1 cellular context compared by ENCODE assay signal in the genomic region with DNA sequence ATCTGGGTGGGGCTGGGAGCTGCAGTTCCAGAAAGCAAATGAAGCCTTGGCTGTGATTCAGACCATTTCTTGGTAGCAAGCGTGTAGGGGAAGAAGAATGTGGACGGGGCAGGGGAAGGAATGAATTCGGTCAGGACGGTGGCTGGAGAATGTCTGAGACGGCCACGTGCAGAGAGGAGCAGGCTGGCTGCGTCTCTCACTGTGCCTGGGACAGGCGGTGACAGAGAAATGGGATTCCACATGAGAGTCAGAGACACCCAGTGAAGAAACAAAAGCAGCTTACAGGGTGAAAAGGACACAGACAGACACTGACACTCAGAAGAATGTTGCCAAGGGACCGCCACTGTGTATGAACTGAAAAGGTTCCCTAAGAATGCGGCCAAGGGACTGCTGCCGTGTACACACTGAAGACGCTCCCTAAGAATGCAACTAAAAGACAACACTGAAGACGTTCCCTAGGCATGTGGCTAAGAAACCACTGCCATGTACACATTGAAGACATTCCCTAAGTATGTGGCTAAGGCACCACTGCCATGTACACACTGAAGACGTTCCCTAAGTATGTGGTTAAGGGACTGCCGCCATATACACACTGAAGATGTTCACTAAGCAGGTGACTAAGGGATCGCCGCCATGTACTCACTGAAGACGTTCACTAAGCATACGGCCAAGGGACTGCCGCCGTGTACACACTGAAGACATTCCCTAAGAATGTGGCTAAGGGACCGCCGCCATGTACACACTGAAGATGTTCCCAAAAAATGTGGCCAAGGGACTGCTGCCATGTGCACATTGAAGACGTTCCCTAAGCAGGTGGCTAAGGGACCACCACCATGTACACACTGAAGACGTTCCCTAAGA.
TF ChIP-seq lines count a peak whose summit lies in the region.

No MANE protein-coding gene starts in this region.

TF ChIP-seq in K562, 482 proteins besides CTCF, POLR2A, EP300 and RAD21 (continued from another document and continues in another):
- TF ChIP-seq TCF3 (CRISPR knock-in tag; IDR thresholded peaks at IDR 0.05) = no peak
- TF ChIP-seq, protein P1, sequence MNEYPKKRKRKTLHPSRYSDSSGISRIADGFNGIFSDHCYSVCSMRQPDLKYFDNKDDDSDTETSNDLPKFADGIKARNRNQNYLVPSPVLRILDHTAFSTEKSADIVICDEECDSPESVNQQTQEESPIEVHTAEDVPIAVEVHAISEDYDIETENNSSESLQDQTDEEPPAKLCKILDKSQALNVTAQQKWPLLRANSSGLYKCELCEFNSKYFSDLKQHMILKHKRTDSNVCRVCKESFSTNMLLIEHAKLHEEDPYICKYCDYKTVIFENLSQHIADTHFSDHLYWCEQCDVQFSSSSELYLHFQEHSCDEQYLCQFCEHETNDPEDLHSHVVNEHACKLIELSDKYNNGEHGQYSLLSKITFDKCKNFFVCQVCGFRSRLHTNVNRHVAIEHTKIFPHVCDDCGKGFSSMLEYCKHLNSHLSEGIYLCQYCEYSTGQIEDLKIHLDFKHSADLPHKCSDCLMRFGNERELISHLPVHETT (CRISPR knock-in tag; conservative IDR thresholded peaks at IDR 0.05 in 1 of 2, IDR thresholded peaks at IDR 0.05 in 1 of 2) = no peak
- TF ChIP-seq POLR2AphosphoS5 (IDR thresholded peaks at IDR 0.05; ENCODE audit: control insufficient read depth, insufficient read depth, low read depth, low read length) = no peak
- no peak for TF ChIP-seq NR4A1 (CRISPR knock-in tag; IDR thresholded peaks at IDR 0.05)
- TF ChIP-seq NR4A1 (tag; IDR thresholded peaks at IDR 0.05) = no peak
- no peak for TF ChIP-seq SREBF1 (IDR thresholded peaks at IDR 0.05; ENCODE audit: borderline replicate concordance, low read depth, low read length)
- TF ChIP-seq, protein P2, sequence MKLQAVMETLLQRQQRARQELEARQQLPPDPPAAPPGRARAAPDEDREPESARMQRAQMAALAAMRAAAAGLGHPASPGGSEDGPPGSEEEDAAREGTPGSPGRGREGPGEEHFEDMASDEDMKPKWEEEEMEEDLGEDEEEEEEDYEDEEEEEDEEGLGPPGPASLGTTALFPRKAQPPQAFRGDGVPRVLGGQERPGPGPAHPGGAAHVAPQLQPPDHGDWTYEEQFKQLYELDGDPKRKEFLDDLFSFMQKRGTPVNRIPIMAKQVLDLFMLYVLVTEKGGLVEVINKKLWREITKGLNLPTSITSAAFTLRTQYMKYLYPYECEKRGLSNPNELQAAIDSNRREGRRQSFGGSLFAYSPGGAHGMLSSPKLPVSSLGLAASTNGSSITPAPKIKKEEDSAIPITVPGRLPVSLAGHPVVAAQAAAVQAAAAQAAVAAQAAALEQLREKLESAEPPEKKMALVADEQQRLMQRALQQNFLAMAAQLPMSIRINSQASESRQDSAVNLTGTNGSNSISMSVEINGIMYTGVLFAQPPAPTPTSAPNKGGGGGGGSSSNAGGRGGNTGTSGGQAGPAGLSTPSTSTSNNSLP (IDR thresholded peaks at IDR 0.05; ENCODE audit: borderline replicate concordance, low read depth, low read length) = no peak
- TF ChIP-seq, protein P3, sequence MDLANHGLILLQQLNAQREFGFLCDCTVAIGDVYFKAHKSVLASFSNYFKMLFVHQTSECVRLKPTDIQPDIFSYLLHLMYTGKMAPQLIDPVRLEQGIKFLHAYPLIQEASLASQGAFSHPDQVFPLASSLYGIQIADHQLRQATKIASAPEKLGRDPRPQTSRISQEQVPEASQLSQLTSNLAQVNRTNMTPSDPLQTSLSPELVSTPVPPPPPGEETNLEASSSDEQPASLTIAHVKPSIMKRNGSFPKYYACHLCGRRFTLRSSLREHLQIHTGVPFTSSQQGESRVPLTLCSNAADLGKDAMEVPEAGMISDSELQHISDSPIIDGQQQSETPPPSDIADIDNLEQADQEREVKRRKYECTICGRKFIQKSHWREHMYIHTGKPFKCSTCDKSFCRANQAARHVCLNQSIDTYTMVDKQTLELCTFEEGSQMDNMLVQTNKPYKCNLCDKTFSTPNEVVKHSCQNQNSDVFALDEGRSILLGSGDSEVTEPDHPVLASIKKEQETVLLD (IDR thresholded peaks at IDR 0.05) = no peak
- no peak for TF ChIP-seq ZNF445 (CRISPR knock-in tag; IDR thresholded peaks at IDR 0.05; ENCODE audit: low read depth)
- no peak for TF ChIP-seq PHB2 (IDR thresholded peaks at IDR 0.05; ENCODE audit: low read depth)
- TF ChIP-seq, protein P4, sequence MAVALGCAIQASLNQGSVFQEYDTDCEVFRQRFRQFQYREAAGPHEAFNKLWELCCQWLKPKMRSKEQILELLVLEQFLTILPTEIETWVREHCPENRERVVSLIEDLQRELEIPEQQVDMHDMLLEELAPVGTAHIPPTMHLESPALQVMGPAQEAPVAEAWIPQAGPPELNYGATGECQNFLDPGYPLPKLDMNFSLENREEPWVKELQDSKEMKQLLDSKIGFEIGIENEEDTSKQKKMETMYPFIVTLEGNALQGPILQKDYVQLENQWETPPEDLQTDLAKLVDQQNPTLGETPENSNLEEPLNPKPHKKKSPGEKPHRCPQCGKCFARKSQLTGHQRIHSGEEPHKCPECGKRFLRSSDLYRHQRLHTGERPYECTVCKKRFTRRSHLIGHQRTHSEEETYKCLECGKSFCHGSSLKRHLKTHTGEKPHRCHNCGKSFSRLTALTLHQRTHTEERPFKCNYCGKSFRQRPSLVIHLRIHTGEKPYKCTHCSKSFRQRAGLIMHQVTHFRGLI (CRISPR knock-in tag; IDR thresholded peaks at IDR 0.05) = no peak
- no peak for TF ChIP-seq ZNF324 (CRISPR knock-in tag; IDR thresholded peaks at IDR 0.05)
- no peak for TF ChIP-seq ZNF384 (IDR thresholded peaks at IDR 0.05; ENCODE audit: low read depth, low read length)
- TF ChIP-seq, protein P5, sequence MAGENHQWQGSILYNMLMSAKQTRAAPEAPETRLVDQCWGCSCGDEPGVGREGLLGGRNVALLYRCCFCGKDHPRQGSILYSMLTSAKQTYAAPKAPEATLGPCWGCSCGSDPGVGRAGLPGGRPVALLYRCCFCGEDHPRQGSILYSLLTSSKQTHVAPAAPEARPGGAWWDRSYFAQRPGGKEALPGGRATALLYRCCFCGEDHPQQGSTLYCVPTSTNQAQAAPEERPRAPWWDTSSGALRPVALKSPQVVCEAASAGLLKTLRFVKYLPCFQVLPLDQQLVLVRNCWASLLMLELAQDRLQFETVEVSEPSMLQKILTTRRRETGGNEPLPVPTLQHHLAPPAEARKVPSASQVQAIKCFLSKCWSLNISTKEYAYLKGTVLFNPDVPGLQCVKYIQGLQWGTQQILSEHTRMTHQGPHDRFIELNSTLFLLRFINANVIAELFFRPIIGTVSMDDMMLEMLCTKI (IDR thresholded peaks at IDR 0.05; ENCODE audit: partially characterized antibody) = no peak
- peak; percentile 7; the same call in 1 of the 2 replicates for TF ChIP-seq PHF8 (IDR thresholded peaks at IDR 0.05; ENCODE audit: borderline replicate concordance, low read length)
- no peak for TF ChIP-seq HNRNPK (IDR thresholded peaks at IDR 0.05; ENCODE audit: low read depth, low read length, poor library complexity, severe bottlenecking)
- no peak for TF ChIP-seq IRF2 (CRISPR knock-in tag; IDR thresholded peaks at IDR 0.05)
- no peak for TF ChIP-seq SNIP1 (IDR thresholded peaks at IDR 0.05; ENCODE audit: low read depth)
- TF ChIP-seq, protein P6, sequence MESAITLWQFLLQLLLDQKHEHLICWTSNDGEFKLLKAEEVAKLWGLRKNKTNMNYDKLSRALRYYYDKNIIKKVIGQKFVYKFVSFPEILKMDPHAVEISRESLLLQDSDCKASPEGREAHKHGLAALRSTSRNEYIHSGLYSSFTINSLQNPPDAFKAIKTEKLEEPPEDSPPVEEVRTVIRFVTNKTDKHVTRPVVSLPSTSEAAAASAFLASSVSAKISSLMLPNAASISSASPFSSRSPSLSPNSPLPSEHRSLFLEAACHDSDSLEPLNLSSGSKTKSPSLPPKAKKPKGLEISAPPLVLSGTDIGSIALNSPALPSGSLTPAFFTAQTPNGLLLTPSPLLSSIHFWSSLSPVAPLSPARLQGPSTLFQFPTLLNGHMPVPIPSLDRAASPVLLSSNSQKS (CRISPR knock-in tag; IDR thresholded peaks at IDR 0.05) = no peak
- no peak for TF ChIP-seq CXXC5 (CRISPR knock-in tag; IDR thresholded peaks at IDR 0.05)
- TF ChIP-seq, protein P7, sequence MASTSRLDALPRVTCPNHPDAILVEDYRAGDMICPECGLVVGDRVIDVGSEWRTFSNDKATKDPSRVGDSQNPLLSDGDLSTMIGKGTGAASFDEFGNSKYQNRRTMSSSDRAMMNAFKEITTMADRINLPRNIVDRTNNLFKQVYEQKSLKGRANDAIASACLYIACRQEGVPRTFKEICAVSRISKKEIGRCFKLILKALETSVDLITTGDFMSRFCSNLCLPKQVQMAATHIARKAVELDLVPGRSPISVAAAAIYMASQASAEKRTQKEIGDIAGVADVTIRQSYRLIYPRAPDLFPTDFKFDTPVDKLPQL (IDR thresholded peaks at IDR 0.05; ENCODE audit: extremely low read depth, insufficient read length) = no peak
- TF ChIP-seq, protein P8, sequence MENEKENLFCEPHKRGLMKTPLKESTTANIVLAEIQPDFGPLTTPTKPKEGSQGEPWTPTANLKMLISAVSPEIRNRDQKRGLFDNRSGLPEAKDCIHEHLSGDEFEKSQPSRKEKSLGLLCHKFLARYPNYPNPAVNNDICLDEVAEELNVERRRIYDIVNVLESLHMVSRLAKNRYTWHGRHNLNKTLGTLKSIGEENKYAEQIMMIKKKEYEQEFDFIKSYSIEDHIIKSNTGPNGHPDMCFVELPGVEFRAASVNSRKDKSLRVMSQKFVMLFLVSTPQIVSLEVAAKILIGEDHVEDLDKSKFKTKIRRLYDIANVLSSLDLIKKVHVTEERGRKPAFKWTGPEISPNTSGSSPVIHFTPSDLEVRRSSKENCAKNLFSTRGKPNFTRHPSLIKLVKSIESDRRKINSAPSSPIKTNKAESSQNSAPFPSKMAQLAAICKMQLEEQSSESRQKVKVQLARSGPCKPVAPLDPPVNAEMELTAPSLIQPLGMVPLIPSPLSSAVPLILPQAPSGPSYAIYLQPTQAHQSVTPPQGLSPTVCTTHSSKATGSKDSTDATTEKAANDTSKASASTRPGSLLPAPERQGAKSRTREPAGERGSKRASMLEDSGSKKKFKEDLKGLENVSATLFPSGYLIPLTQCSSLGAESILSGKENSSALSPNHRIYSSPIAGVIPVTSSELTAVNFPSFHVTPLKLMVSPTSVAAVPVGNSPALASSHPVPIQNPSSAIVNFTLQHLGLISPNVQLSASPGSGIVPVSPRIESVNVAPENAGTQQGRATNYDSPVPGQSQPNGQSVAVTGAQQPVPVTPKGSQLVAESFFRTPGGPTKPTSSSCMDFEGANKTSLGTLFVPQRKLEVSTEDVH (IDR thresholded peaks at IDR 0.05; ENCODE audit: low read depth, partially characterized antibody) = peak; percentile 21
- no peak for TF ChIP-seq TAL1 (IDR thresholded peaks at IDR 0.05)
- no peak for TF ChIP-seq ADNP (tag; IDR thresholded peaks at IDR 0.05)
- no peak for TF ChIP-seq CREBBP (IDR thresholded peaks at IDR 0.05; ENCODE audit: low read depth, low read length)
- no peak for TF ChIP-seq ZNF124 (CRISPR knock-in tag; IDR thresholded peaks at IDR 0.05)
- TF ChIP-seq TEAD1 (CRISPR knock-in tag; IDR thresholded peaks at IDR 0.05) = peak in 1 of 2 experiments; percentile 92; a peak in 2 of 4 replicates
- no peak for TF ChIP-seq FOXK1 (CRISPR knock-in tag; IDR thresholded peaks at IDR 0.05; ENCODE audit: borderline replicate concordance)
- TF ChIP-seq MTF1 (CRISPR knock-in tag; IDR thresholded peaks at IDR 0.05; ENCODE audit: borderline replicate concordance) = no peak
- peak; percentile 64 for TF ChIP-seq ZNF766 (CRISPR knock-in tag; conservative IDR thresholded peaks at IDR 0.05)
- no peak for TF ChIP-seq RBM34 (IDR thresholded peaks at IDR 0.05; ENCODE audit: borderline replicate concordance, insufficient read depth, low read length)
- TF ChIP-seq FOXJ2 (tag; IDR thresholded peaks at IDR 0.05) = peak; percentile 63
- TF ChIP-seq U2AF2 (optimal IDR thresholded peaks at IDR 0.05; ENCODE audit: low read depth, low read length) = no peak
- TF ChIP-seq GATAD2B (IDR thresholded peaks at IDR 0.05; ENCODE audit: borderline replicate concordance) = no peak
- no peak for TF ChIP-seq MCM3 (IDR thresholded peaks at IDR 0.05)
- 0 out of 2 replicates have a peak, but pooled peaks have one; percentile 6 for TF ChIP-seq NFE2 (IDR thresholded peaks at IDR 0.05; ENCODE audit: low read depth)
- 0 out of 2 replicates have a peak, but pooled peaks have one; percentile 75 for TF ChIP-seq FOXP1 (CRISPR knock-in tag; IDR thresholded peaks at IDR 0.05)
- no peak for TF ChIP-seq ZNF41 (CRISPR knock-in tag; conservative IDR thresholded peaks at IDR 0.05)
- TF ChIP-seq ZNF184 (CRISPR knock-in tag; IDR thresholded peaks at IDR 0.05) = no peak
- no peak for TF ChIP-seq NR1H2 (CRISPR knock-in tag; IDR thresholded peaks at IDR 0.05)
- no peak for TF ChIP-seq HDAC8 (tag; IDR thresholded peaks at IDR 0.05)
- no peak; the same call in 1 of the 2 replicates for TF ChIP-seq ZBED1 (IDR thresholded peaks at IDR 0.05)
- TF ChIP-seq ZNF212 (CRISPR knock-in tag; IDR thresholded peaks at IDR 0.05) = no peak
- TF ChIP-seq MIER1 (IDR thresholded peaks at IDR 0.05; ENCODE audit: low read depth) = no peak
- no peak for TF ChIP-seq PCBP1 (IDR thresholded peaks at IDR 0.05; ENCODE audit: low read depth, low read length, poor library complexity, severe bottlenecking)
- no peak for TF ChIP-seq ARHGAP35 (IDR thresholded peaks at IDR 0.05; ENCODE audit: partially characterized antibody)
- TF ChIP-seq KAT8 (IDR thresholded peaks at IDR 0.05; ENCODE audit: low read depth) = no peak
- TF ChIP-seq ZNF3 (CRISPR knock-in tag; IDR thresholded peaks at IDR 0.05) = no peak
- TF ChIP-seq, protein P9, sequence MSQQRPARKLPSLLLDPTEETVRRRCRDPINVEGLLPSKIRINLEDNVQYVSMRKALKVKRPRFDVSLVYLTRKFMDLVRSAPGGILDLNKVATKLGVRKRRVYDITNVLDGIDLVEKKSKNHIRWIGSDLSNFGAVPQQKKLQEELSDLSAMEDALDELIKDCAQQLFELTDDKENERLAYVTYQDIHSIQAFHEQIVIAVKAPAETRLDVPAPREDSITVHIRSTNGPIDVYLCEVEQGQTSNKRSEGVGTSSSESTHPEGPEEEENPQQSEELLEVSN (IDR thresholded peaks at IDR 0.05; ENCODE audit: borderline replicate concordance in 1 of 2, extremely low read depth in 1 of 2, insufficient read depth in 1 of 2, insufficient read length in 1 of 2, low read depth in 1 of 2, low read length in 1 of 2, poor library complexity in 1 of 2, severe bottlenecking in 1 of 2) = peak in 1 of 2 experiments; percentile 32
- TF ChIP-seq ZZZ3 (IDR thresholded peaks at IDR 0.05) = no peak
- no peak for TF ChIP-seq ZNF551 (CRISPR knock-in tag; IDR thresholded peaks at IDR 0.05)
- TF ChIP-seq MED1 (CRISPR knock-in tag; IDR thresholded peaks at IDR 0.05; ENCODE audit: borderline replicate concordance) = no peak
- no peak for TF ChIP-seq CCNT2 (IDR thresholded peaks at IDR 0.05; ENCODE audit: borderline replicate concordance, extremely low read depth, insufficient read length, low read depth, low read length)
- TF ChIP-seq EZH2 (IDR thresholded peaks at IDR 0.05; ENCODE audit: borderline replicate concordance, low read depth, low read length) = no peak
- no peak for TF ChIP-seq ZNF436 (CRISPR knock-in tag; IDR thresholded peaks at IDR 0.05)
- TF ChIP-seq XRCC3 (IDR thresholded peaks at IDR 0.05) = no peak
- TF ChIP-seq ZNF239 (CRISPR knock-in tag; IDR thresholded peaks at IDR 0.05) = no peak
- no peak for TF ChIP-seq ZFP36 (IDR thresholded peaks at IDR 0.05; ENCODE audit: low read depth, low read length, partially characterized antibody)
